ENCODE assay signal across 11 cellular contexts in the genomic region with DNA sequence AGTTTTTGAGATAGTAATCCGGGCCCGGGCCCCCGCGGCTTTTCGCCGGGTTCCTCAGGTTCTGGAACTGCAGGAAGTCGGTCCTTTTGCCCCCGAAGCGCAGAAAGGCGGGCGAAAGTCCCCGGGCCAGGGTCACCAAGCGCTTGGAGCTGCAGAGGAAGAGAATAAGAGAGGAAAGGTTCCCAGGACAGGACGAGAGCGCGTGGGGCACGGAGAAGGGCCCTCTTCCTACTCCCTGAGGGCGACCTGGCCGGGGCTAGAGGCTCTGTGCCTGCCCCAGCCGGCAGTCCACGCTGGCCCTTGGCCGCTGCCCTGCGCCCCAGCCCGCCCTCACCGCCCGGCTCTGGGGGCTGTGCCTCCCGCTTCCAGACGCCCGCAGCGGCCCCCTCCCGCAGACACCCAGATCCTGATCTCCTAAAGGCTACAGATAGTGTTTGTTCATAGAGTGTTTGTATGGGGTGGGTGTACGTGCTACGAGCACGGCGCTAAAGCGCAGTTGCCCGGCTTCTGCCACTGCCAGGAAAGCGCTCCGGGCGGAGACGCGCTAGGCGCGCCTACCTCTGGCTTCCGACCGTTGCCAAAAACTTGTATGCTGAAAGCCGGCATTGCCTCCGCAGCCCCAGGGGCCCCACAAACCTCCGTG. TPM values are rescaled to one million over a fixed set of nuclear protein-coding genes. Genes with fewer than 3 reads are reported as not detected.
DNase-seq lines count a peak whose midpoint lies in the region; ATAC-seq, FAIRE-seq and TF ChIP-seq lines count a peak whose summit lies in the region.
"Had no signal": no experiment of that assay in that cellular context is flagged by ENCODE, and none has a peak within 500 bp of the region (broad histone marks: within the 10 kb centered on the region; RNA-seq: fewer than 3 reads in every experiment).

No MANE protein-coding gene starts in this region.

- no peak for TF ChIP-seq RAD21 in HepG2 (CRISPR knock-in tag; IDR thresholded peaks at IDR 0.05)

- no peak overlapping the region for H3K14ac ChIP-seq in trophoblast cell (ENCODE audit: low read length)

- TF ChIP-seq EP300 in HepG2 (IDR thresholded peaks at IDR 0.05; ENCODE audit: low read depth in 2 of 2, low read length in 2 of 2) (no peak), HepG2 (CRISPR knock-in tag; IDR thresholded peaks at IDR 0.05; ENCODE audit: borderline replicate concordance) (no peak)

- in situ Hi-C loops in HepG2 (cut with HindIII; ENCODE audit: extremely low pct_ligation_motif_present, low pct_unique_long_range_greater_than_20kb) = no loop called here

- no TSS peak for BruUV-seq in HepG2 (replicated peaks; lab: Mats Ljungman, UMichigan)

- peak overlapping the region; percentile 4 to 66 (median 37) for H3K4me3 ChIP-seq in fibroblast of lung (replicated peaks in 1 of 4; ENCODE audit: control extremely low read depth in 1 of 4, insufficient read depth in 1 of 4, low read depth in 3 of 4, low read length in 4 of 4)
- no peak overlapping the region for H3K4me3 ChIP-seq in trophoblast cell (ENCODE audit: low read depth, low read length)
- no peak overlapping the region for H3K4me3 ChIP-seq in HepG2 (replicated peaks in 1 of 3; ENCODE audit: insufficient read depth in 1 of 3, low read depth in 2 of 3, low read length in 3 of 3)
- H3K4me3 ChIP-seq: left lung had no signal

- H3K9me3 ChIP-seq in fibroblast of lung (ENCODE audit: control insufficient read depth, insufficient read depth, low read depth, low read length) (no peaks in the 10 kb centered on the region), trophoblast cell (ENCODE audit: insufficient read depth, low read depth, low read length) (peaks cover 5% of the 10 kb centered on the region), HepG2 (ENCODE audit: low read length) (no peaks in the 10 kb centered on the region)
- H3K9me3 ChIP-seq: left lung had no signal

- H3K27ac ChIP-seq in fibroblast of lung (ENCODE audit: insufficient read depth, low read length) (no peak overlapping the region), trophoblast cell (ENCODE audit: low read depth, low read length) (no peak overlapping the region), HepG2 (ENCODE audit: extremely low read length, insufficient read depth, low read length) (no peak overlapping the region)
- H3K27ac ChIP-seq: left lung had no signal

- H3K4me1 ChIP-seq in fibroblast of lung (ENCODE audit: control insufficient read depth, extremely low read depth, insufficient read depth, low read length) = no peaks in the 10 kb centered on the region
- H3K4me1 ChIP-seq in trophoblast cell (ENCODE audit: control insufficient read depth in 1 of 2, insufficient read depth in 2 of 2, low read length in 2 of 2) = peaks cover 6 to 10% of the 10 kb centered on the region in 2 experiments
- H3K4me1 ChIP-seq in HepG2 (ENCODE audit: insufficient read depth, low read length) = no peaks in the 10 kb centered on the region

- TF ChIP-seq POLR2A in HepG2 (IDR thresholded peaks at IDR 0.05; ENCODE audit: insufficient read depth in 1 of 2, low read depth in 2 of 2, low read length in 2 of 2) = no peak

- H3K27me3 ChIP-seq in fibroblast of lung (ENCODE audit: control insufficient read depth, insufficient read depth, low read length) (peaks cover 23% of the 10 kb centered on the region), trophoblast cell (ENCODE audit: insufficient read depth, low read length) (peaks cover 59% of the 10 kb centered on the region), HepG2 (ENCODE audit: control insufficient read depth in 1 of 2, insufficient read depth in 2 of 2, low read length in 2 of 2) (peaks cover 8 to 57% of the 10 kb centered on the region in 2 experiments)

- peak; percentile 69 for DNase-seq in ELF-1 (ENCODE audit: low read depth, low spot score)
- peak in 1 of 2 donors; percentile 40 for DNase-seq in fibroblast of lung (ENCODE audit: low read depth in 2 of 2)
- no peak for DNase-seq in trophoblast cell
- DNase-seq in effector CD8-positive, alpha-beta T cell (lab: John Stamatoyannopoulos, UW) = no peak
- no peak for DNase-seq in HepG2 (ENCODE audit: low spot score)
- DNase-seq in immature natural killer cell = no peak

- H2AK5ac ChIP-seq in trophoblast cell (ENCODE audit: low read length) = no peak overlapping the region

- no CpG with 5 or more reads among the region's 49 CpGs for WGBS in trophoblast cell (ENCODE audit: extremely low coverage, insufficient coverage, insufficient read length)
- 31% methylated on average over 22 of the region's 49 CpGs for WGBS in HepG2 (ENCODE audit: low lambda C conversion rate)

- peak overlapping the region; percentile 81 for H3K4me2 ChIP-seq in fibroblast of lung (ENCODE audit: extremely low read depth, insufficient read depth, low read length)
- H3K4me2 ChIP-seq in trophoblast cell (ENCODE audit: low read length) = peak overlapping the region; percentile 51
- H3K4me2 ChIP-seq in HepG2 (ENCODE audit: low read depth, low read length) = no peak overlapping the region

- H4K91ac ChIP-seq in trophoblast cell (ENCODE audit: low read depth, low read length) = no peak overlapping the region

- no peak overlapping the region for H3K23ac ChIP-seq in trophoblast cell (ENCODE audit: low read length)

- H2BK5ac ChIP-seq in trophoblast cell (ENCODE audit: low read depth, low read length, poor library complexity) = no peak overlapping the region

- no peak overlapping the region for H3K4me3 Mint-ChIP-seq in immature natural killer cell

- POLR2A ChIA-PET in HepG2 (lab: Yijun Ruan, JAX) = no interaction called here

- peaks cover 13 to 14% of the 10 kb centered on the region in 2 donors for H3K4me1 Mint-ChIP-seq in immature natural killer cell

- no peak overlapping the region for H4K12ac ChIP-seq in trophoblast cell (ENCODE audit: low read depth, low read length)

- no peak overlapping the region for H3K27ac Mint-ChIP-seq in immature natural killer cell

- no peak overlapping the region for H4K8ac ChIP-seq in trophoblast cell (ENCODE audit: low read depth, low read length)

- no peaks in the 10 kb centered on the region for H3K36me3 ChIP-seq in fibroblast of lung (ENCODE audit: control insufficient read depth, insufficient read depth, low read length)
- H3K36me3 ChIP-seq in trophoblast cell (ENCODE audit: control insufficient read depth in 1 of 2, insufficient read depth in 2 of 2, low read length in 2 of 2) = no peaks in the 10 kb centered on the region
- no peaks in the 10 kb centered on the region for H3K36me3 ChIP-seq in HepG2 (replicated peaks in 1 of 2; ENCODE audit: control insufficient read depth in 1 of 2, insufficient read depth in 2 of 2, low read length in 2 of 2)
- H3K36me3 ChIP-seq: left lung had no signal

- H3K27me3 Mint-ChIP-seq in immature natural killer cell (ENCODE audit: low read depth in 3 of 3) = peaks cover 19 to 34% (median 32%) of the 10 kb centered on the region in 3 donors

- H3K9ac ChIP-seq in fibroblast of lung (ENCODE audit: insufficient read depth, low read length) (no peak overlapping the region), trophoblast cell (ENCODE audit: low read length) (no peak overlapping the region), HepG2 (ENCODE audit: insufficient read depth, low read depth, low read length) (no peak overlapping the region)

- H3K9me3 Mint-ChIP-seq in immature natural killer cell = no peaks in the 10 kb centered on the region

- TF ChIP-seq CTCF in fibroblast of lung (conservative IDR thresholded peaks at IDR 0.05 in 1 of 2, IDR thresholded peaks at IDR 0.05 in 1 of 2; ENCODE audit: low read depth in 1 of 2, low read length in 2 of 2) (no peak), HepG2 (CRISPR knock-in tag; IDR thresholded peaks at IDR 0.05) (no peak)

- H2AFZ ChIP-seq in fibroblast of lung (ENCODE audit: low read length) (no peak overlapping the region), trophoblast cell (ENCODE audit: insufficient read depth, low read length, poor library complexity) (no peak overlapping the region), HepG2 (ENCODE audit: low read length) (no peak overlapping the region)

- FAIRE-seq in HepG2 (lab: Jason Lieb, UNC) = no peak
- FAIRE-seq: colon, G401.6 had no signal

- H3K79me1 ChIP-seq in trophoblast cell (ENCODE audit: low read length) = no peaks in the 10 kb centered on the region

- CTCF ChIA-PET in HepG2 (lab: Yijun Ruan, JAX; ENCODE audit: low intra/inter-chr PET ratio, low total read pairs) = no interaction called here

- H4K20me1 ChIP-seq in fibroblast of lung (ENCODE audit: control insufficient read depth, extremely low read depth, insufficient read depth, low read length) (peaks cover 2% of the 10 kb centered on the region), HepG2 (ENCODE audit: insufficient read depth, low read length) (no peaks in the 10 kb centered on the region)

- H3K79me2 ChIP-seq in fibroblast of lung (ENCODE audit: control insufficient read depth, insufficient read depth, low read length) = no peaks in the 10 kb centered on the region
- H3K79me2 ChIP-seq in trophoblast cell (ENCODE audit: control insufficient read depth, insufficient read depth, low read length, poor library complexity) = no peaks in the 10 kb centered on the region
- no peaks in the 10 kb centered on the region for H3K79me2 ChIP-seq in HepG2 (ENCODE audit: insufficient read depth, low read length)

- H3K36me3 Mint-ChIP-seq in immature natural killer cell = no peaks in the 10 kb centered on the region

- H2BK120ac ChIP-seq in trophoblast cell (ENCODE audit: insufficient read depth, low read length, poor library complexity) = no peak overlapping the region

- H3K4ac ChIP-seq in trophoblast cell (ENCODE audit: low read depth, low read length) = no peak overlapping the region

- peak; percentile 33 for ATAC-seq in HG03103 (IDR thresholded peaks at IDR 0.05; ENCODE audit: low read depth, unreplicated experiment)
- ATAC-seq in HepG2 = no peak
- no peak for ATAC-seq in HG03280 (IDR thresholded peaks at IDR 0.05; ENCODE audit: unreplicated experiment)
- ATAC-seq: left lung had no signal

- H2BK12ac ChIP-seq in trophoblast cell (ENCODE audit: low read length) = no peak overlapping the region

- H3K18ac ChIP-seq in trophoblast cell (ENCODE audit: low read length) = no peak overlapping the region

- intact Hi-C loops in HepG2 (cut with micrococcal nuclease; ENCODE audit: unreplicated experiment) = no loop called here

RNA-seq across cellular contexts. Expression of a gene that starts 3.2 kb away (rescaled TPM):
- total RNA-seq in fibroblast of lung = 0.17 and 0.51 TPM in 2 replicates
- 0.02 and 0.51 TPM in 2 replicates for polyA plus RNA-seq in fibroblast of lung
- 0.56 TPM in 1 of 2 replicates, not detected in the other for polyA plus RNA-seq in fibroblast of lung (2012)
- not detected in 2 replicates for polyA minus RNA-seq in fibroblast of lung (ENCODE audit: low replicate concordance)
- 0.03 TPM in 2 replicates for polyA plus RNA-seq in trophoblast cell (2013)
- not detected in 2 replicates for total RNA-seq in HepG2 (2016; rRNA removed; fragmentation: Illumina TruSeq; extraction: Trizol)
- not detected in 2 replicates for total RNA-seq in HepG2 (2016; cell fraction: cytosol; rRNA removed; fragmentation: Illumina TruSeq; extraction: Trizol; ENCODE audit: low read depth)
- not detected in 2 replicates for total RNA-seq in HepG2 (2016; cell fraction: insoluble cytoplasmic fraction; rRNA removed; fragmentation: Illumina TruSeq; extraction: Trizol)
- total RNA-seq in HepG2 (2016; cell fraction: membrane; rRNA removed; fragmentation: Illumina TruSeq; extraction: Trizol) = not detected in 2 replicates
- total RNA-seq in HepG2 (2016; cell fraction: nucleus; rRNA removed; fragmentation: Illumina TruSeq; extraction: Trizol) = not detected in 2 replicates
- 0.01 TPM in 2 replicates for polyA plus RNA-seq in HepG2 (2011; rRNA removed)
- not detected in 2 replicates for polyA plus RNA-seq in HepG2 (2011; cell fraction: cytosol; rRNA removed)
- polyA plus RNA-seq in HepG2 (2011; cell fraction: nucleus; rRNA removed) = not detected in 2 replicates
- not detected in 2 replicates for polyA plus RNA-seq in HepG2 (2012)
- polyA plus RNA-seq in HepG2 (2016; cell fraction: cytosol; fragmentation: Illumina TruSeq; extraction: Trizol; ENCODE audit: low read depth) = not detected in 2 replicates
- not detected in 2 replicates for polyA plus RNA-seq in HepG2 (2016; cell fraction: insoluble cytoplasmic fraction; fragmentation: Illumina TruSeq; extraction: Trizol; ENCODE audit: low read depth)
- not detected in 2 replicates for polyA plus RNA-seq in HepG2 (2016; cell fraction: membrane; fragmentation: Illumina TruSeq; extraction: Trizol; ENCODE audit: low read depth)
- polyA plus RNA-seq in HepG2 (2016; cell fraction: nucleus; fragmentation: Illumina TruSeq; extraction: Trizol; ENCODE audit: insufficient read depth, low read depth) = not detected in 2 replicates
- polyA minus RNA-seq in HepG2 (2011; rRNA and poly(A)+ RNA removed; ENCODE audit: low replicate concordance) = not detected in 2 replicates
- not detected in 2 replicates for polyA minus RNA-seq in HepG2 (2011; cell fraction: cytosol; rRNA and poly(A)+ RNA removed)
- 0.13 TPM in 1 of 2 replicates, not detected in the other for polyA minus RNA-seq in HepG2 (2011; cell fraction: nucleus; rRNA and poly(A)+ RNA removed)
- polyA plus RNA-seq in immature natural killer cell = not detected

Comparison
In these comparisons a context has a peak if more than half of its experiments do, and no peak if none do; other contexts are left out.
1. H3K4me3 ChIP-seq: peak in fibroblast of lung (4 of 4); none in trophoblast cell (single experiment) and HepG2 (0 of 3).